In the genomic region with DNA sequence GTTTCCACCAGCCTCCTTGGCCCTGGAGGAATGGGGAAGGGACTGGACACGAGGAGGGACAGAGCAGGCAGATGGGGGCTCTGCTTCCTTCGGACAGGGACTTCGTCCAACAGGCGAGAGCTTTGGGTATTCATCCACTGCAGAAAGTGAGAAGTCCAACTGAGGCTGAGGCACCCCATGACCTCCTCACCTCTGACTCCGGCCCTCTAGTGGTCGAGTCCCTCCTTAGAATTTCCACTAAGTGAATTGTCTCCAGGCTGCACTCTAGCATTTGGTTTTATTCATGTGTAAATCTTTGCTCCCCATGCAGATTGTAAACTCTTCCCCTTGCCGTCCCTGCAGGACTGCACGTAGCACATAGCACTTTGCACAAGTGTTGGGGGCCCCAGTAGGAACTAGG, we compare ENCODE assay signal across 9 cellular contexts. TPM values are rescaled to one million over a fixed set of nuclear protein-coding genes. Genes with fewer than 3 reads are reported as not detected.
A peak's percentile ranks its signal among the peaks of the same experiment; 100 is the strongest.
DNase-seq lines count a peak whose midpoint lies in the region; ATAC-seq and TF ChIP-seq lines count a peak whose summit lies in the region.
"Had no signal": no experiment of that assay in that cellular context is flagged by ENCODE, and none has a peak within 500 bp of the region (broad histone marks: within the 10 kb centered on the region; RNA-seq: fewer than 3 reads in every experiment).

No MANE protein-coding gene starts in this region.

- in situ Hi-C loops in astrocyte of the spinal cord (cut with HindIII; ENCODE audit: low sequenced_read_pairs) (no loop called here), GM23248 (cut with MboI) (no loop called here)

- TF ChIP-seq CTCF in C4-2B (conservative IDR thresholded peaks at IDR 0.05) (peak; percentile 37), LNCAP (IDR thresholded peaks at IDR 0.05) (peak; percentile 22; the same call in 1 of the 2 replicates), astrocyte of the spinal cord (IDR thresholded peaks at IDR 0.05; ENCODE audit: low read depth, low read length) (peak; percentile 35)

- H3K4me3 Mint-ChIP-seq in naive B cell = peak overlapping the region in 3 of 8 donors; percentile 3 to 49 (median 31)

- H3K9me3 Mint-ChIP-seq in naive B cell = peaks cover 6 to 21% (median 15%) of the 10 kb centered on the region in 7 donors

- peak overlapping the region in 5 of 6 donors; percentile 70 to 93 (median 76) for H3K27ac Mint-ChIP-seq in naive B cell

- H3K27me3 ChIP-seq in GM23248 (replicated peaks; ENCODE audit: insufficient read depth) = no peaks in the 10 kb centered on the region

- peaks cover 44 to 50% of the 10 kb centered on the region in 2 donors for H3K36me3 Mint-ChIP-seq in naive B cell

- H3K9me2 ChIP-seq in GM23248 (ENCODE audit: insufficient read depth) = no peaks in the 10 kb centered on the region

- peaks cover 100% of the 10 kb centered on the region for H3K79me2 ChIP-seq in GM23248 (ENCODE audit: insufficient read depth)

- H2AFZ ChIP-seq in GM23248 = no peak overlapping the region

- H3K27ac ChIP-seq in C4-2B = no peak overlapping the region
- H3K27ac ChIP-seq in GM23248 = no peak overlapping the region

- H3K4me1 ChIP-seq in GM23248 (ENCODE audit: insufficient read depth) = no peaks in the 10 kb centered on the region

- peaks cover 12% of the 10 kb centered on the region; the same call in 1 of the 2 replicates for H3K36me3 ChIP-seq in GM23248 (ENCODE audit: low read depth)

- H4K20me1 ChIP-seq in GM23248 (ENCODE audit: insufficient read depth) = peaks cover 9% of the 10 kb centered on the region; the same call in 1 of the 2 replicates

- H3K9ac ChIP-seq in GM23248 = no peak overlapping the region

- peaks cover 9% of the 10 kb centered on the region; the same call in 1 of the 2 replicates for H3F3A ChIP-seq in GM23248 (ENCODE audit: insufficient read depth)

- H3K4me1 Mint-ChIP-seq in naive B cell = peaks cover 79 to 98% (median 87%) of the 10 kb centered on the region in 3 donors

- no peaks in the 10 kb centered on the region for H3K27me3 Mint-ChIP-seq in naive B cell

- 75 to 81% methylated on average over 8 of the region's 8 CpGs for WGBS in GM23248 (ENCODE audit: low coverage in 1 of 2, low lambda C conversion rate in 2 of 2, missing lambda C conversion rate in 2 of 2), 2 experiments

- no peaks in the 10 kb centered on the region for H3K9me3 ChIP-seq in GM23248 (ENCODE audit: low read depth)

- peak in 1 of 2 donors; percentile 37 for ATAC-seq in naive B cell (ENCODE audit: low read depth in 2 of 2)
- ATAC-seq in HG02610 (IDR thresholded peaks at IDR 0.05; ENCODE audit: unreplicated experiment) = no peak
- ATAC-seq in HG03280 (IDR thresholded peaks at IDR 0.05; ENCODE audit: unreplicated experiment) = no peak

- DNase-seq in astrocyte of the spinal cord (ENCODE audit: low read depth, low spot score) = no peak
- DNase-seq in naive B cell = no peak
- DNase-seq in NCI-H1105 (lab: John Stamatoyannopoulos, UW) = no peak
- DNase-seq in GM23248 = no peak
- DNase-seq: NCI-H226 had no signal

- H3K4me3 ChIP-seq in astrocyte of the spinal cord (ENCODE audit: low read depth, low read length) (no peak overlapping the region), GM23248 (no peak overlapping the region)

- H3K4me2 ChIP-seq in GM23248 (ENCODE audit: unreplicated experiment) = no peak overlapping the region

RNA-seq across cellular contexts. Expression of gene ATP6V1E2, which starts 12.6 kb away (rescaled TPM):
- 10 to 100 TPM in 1 of 6 donors, 1 to 10 TPM in 4, under 1 TPM in 1; 0.82 to 10.8 (median 7.9) TPM for polyA plus RNA-seq in naive B cell (ENCODE audit: low read depth in 6 of 6)
- 8.6 and 10.5 TPM in 2 replicates for total RNA-seq in GM23248 (2014; rRNA removed; shearing (Covaris generic))
- 4.5 and 5.0 TPM in 2 replicates for polyA plus RNA-seq in GM23248 (2016; fragmentation: Nextera tagmentation; extraction: Ambion mirVana)

RNA-seq across cellular contexts. Expression of gene RHOQ, which starts 12.7 kb away (rescaled TPM):
- polyA plus RNA-seq in naive B cell (ENCODE audit: low read depth in 6 of 6) (10 to 100 TPM in 5 of 6 donors, 1 to 10 TPM in 1; 8.5 to 21.7 (median 13.9) TPM), GM23248 (2016; fragmentation: Nextera tagmentation; extraction: Ambion mirVana) (19.5 and 22.5 TPM in 2 replicates)
- 80.1 and 81.3 TPM in 2 replicates for total RNA-seq in GM23248 (2014; rRNA removed; shearing (Covaris generic))
